Comparison of ENCODE assay signal across 16 cellular contexts in the genomic region with DNA sequence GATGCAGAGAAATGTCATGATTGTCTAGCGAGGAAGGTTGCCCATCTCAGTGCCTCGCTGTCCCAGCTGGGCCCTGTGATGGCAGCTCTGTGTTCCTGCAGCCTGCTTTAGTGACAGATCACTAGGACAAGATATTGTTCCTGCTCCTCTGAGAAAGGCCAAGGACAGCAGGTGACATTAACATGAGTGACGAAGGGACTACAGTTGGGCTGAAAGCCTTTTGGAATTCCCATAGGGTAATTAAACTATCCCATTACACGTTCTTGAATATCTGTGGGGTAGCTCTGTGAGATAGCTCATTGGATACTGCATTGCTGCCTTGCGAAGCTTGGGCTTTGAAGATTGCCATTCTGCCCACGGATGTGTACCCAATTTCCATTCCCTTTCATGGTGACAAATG.
DNase-seq lines count a peak whose midpoint lies in the region; ATAC-seq, FAIRE-seq and TF ChIP-seq lines count a peak whose summit lies in the region.
"Had no signal": no experiment of that assay in that cellular context is flagged by ENCODE, and none has a peak within 500 bp of the region (broad histone marks: within the 10 kb centered on the region; RNA-seq: fewer than 3 reads in every experiment).

No MANE protein-coding gene starts in this region.

- peaks cover 53% of the 10 kb centered on the region for H3K27me3 Mint-ChIP-seq in activated T-cell treated with anti-CD3 and anti-CD28 coated beads, Interleukin-2, amount 50 U/mL, for 24 hours
- H3K27me3 Mint-ChIP-seq in HFFc6 (ENCODE audit: insufficient read depth): no peaks in the 10 kb centered on the region; the same call in 1 of the 2 replicates

- H3K4me1 Mint-ChIP-seq in activated T-cell treated with anti-CD3 and anti-CD28 coated beads, Interleukin-2, amount 50 U/mL, for 24 hours (ENCODE audit: low read depth): no peaks in the 10 kb centered on the region
- H3K4me1 Mint-ChIP-seq in HFFc6 (ENCODE audit: low read depth): no peaks in the 10 kb centered on the region
- H3K4me1 Mint-ChIP-seq: CD8-positive, alpha-beta memory T cell had no signal

- ATAC-seq in gastrocnemius medialis: peak; percentile 6 to 39
- ATAC-seq: GM12878 had no signal

- H3K9me3 Mint-ChIP-seq in activated T-cell treated with anti-CD3 and anti-CD28 coated beads, Interleukin-2, amount 50 U/mL, for 24 hours: peaks cover under 1% of the 10 kb centered on the region
- H3K9me3 Mint-ChIP-seq in HFFc6: peaks cover 1% of the 10 kb centered on the region; the same call in 1 of the 2 replicates

- TF ChIP-seq POLR2A in gastrocnemius medialis (IDR thresholded peaks at IDR 0.05): no peak

- no peaks in the 10 kb centered on the region for H3K9me3 ChIP-seq in gastrocnemius medialis

- no peaks in the 10 kb centered on the region for H3K36me3 ChIP-seq in gastrocnemius medialis
- H3K36me3 ChIP-seq: BLaER1 had no signal

- H3K27ac Mint-ChIP-seq in activated T-cell treated with anti-CD3 and anti-CD28 coated beads, Interleukin-2, amount 50 U/mL, for 24 hours: no peak overlapping the region
- H3K27ac Mint-ChIP-seq in HFFc6: no peak overlapping the region
- H3K27ac Mint-ChIP-seq: CD8-positive, alpha-beta memory T cell; H9 had no signal

- intact Hi-C loops in gastrocnemius medialis (cut with DNase I; ENCODE audit: low total_unique reads): no loop called here

- in situ Hi-C loops in gastrocnemius medialis (cut with MboI; ENCODE audit: low sequenced_read_pairs in 4 of 4): no loop called here

- no peaks in the 10 kb centered on the region for H3K36me3 Mint-ChIP-seq in activated T-cell treated with anti-CD3 and anti-CD28 coated beads, Interleukin-2, amount 50 U/mL, for 24 hours (ENCODE audit: low read depth)
- no peaks in the 10 kb centered on the region for H3K36me3 Mint-ChIP-seq in HFFc6 (ENCODE audit: low read depth)

- no peak for TF ChIP-seq CTCF in gastrocnemius medialis (IDR thresholded peaks at IDR 0.05 in 4 of 5, conservative IDR thresholded peaks at IDR 0.05 in 1 of 5)
- TF ChIP-seq CTCF in HFFc6 (IDR thresholded peaks at IDR 0.05): no peak

- H3K4me3 Mint-ChIP-seq in activated T-cell treated with anti-CD3 and anti-CD28 coated beads, Interleukin-2, amount 50 U/mL, for 24 hours: no peak overlapping the region
- H3K4me3 Mint-ChIP-seq in HFFc6: no peak overlapping the region
- H3K4me3 Mint-ChIP-seq: CD8-positive, alpha-beta memory T cell; H9 had no signal

- DNase-seq in DMS 273 (lab: John Stamatoyannopoulos, UW; ENCODE audit: unreplicated experiment) (peak; percentile 7), DMS 273 treated with DMSO at 0.1 percent for 48 hours (lab: John Stamatoyannopoulos, UW) (no peak), NCI-H2171 (lab: John Stamatoyannopoulos, UW) (peak; percentile 10), left kidney (ENCODE audit: low read depth, low spot score) (peak; percentile 6), gastrocnemius medialis (no peak), HFFc6 (no peak), frontal cortex (ENCODE audit: low spot score in 2 of 2) (no peak)
- no peak for DNase-seq in activated T-cell treated with anti-CD3 and anti-CD28 coated beads, Interleukin-2, amount 50 U/mL, for 24 hours
- DNase-seq: AML-193; CD8-positive, alpha-beta memory T cell; DMS79; GOT3; H9 had no signal

- H3K27ac ChIP-seq in gastrocnemius medialis: peak overlapping the region in 2 of 4 donors; percentile 9 to 27
- H3K27ac ChIP-seq: 22Rv1, BLaER1 had no signal

- FAIRE-seq in frontal cortex (lab: Jason Lieb, UNC): no peak
- FAIRE-seq: GM12878 had no signal

- H3K4me1 ChIP-seq in gastrocnemius medialis: peaks cover 7 to 12% of the 10 kb centered on the region in 2 donors
- H3K4me1 ChIP-seq: BLaER1 had no signal

- no peak overlapping the region for H3K4me3 ChIP-seq in gastrocnemius medialis
- H3K4me3 ChIP-seq: BLaER1, GM12878 had no signal

- H3K27me3 ChIP-seq in gastrocnemius medialis: no peaks in the 10 kb centered on the region
- H3K27me3 ChIP-seq: BLaER1 had no signal

Comparison
In these comparisons a context has a peak if more than half of its experiments do, and no peak if none do; other contexts are left out.
1. DNase-seq: peak in DMS 273 (single experiment), NCI-H2171 (single experiment) and left kidney (single experiment); none in DMS 273 treated with DMSO at 0.1 percent for 48 hours (single experiment), gastrocnemius medialis (0 of 2), activated T-cell treated with anti-CD3 and anti-CD28 coated beads, Interleukin-2, amount 50 U/mL, for 24 hours (single experiment), HFFc6 (single experiment) and frontal cortex (0 of 2).